In genomic region chr7:107972075-107972482, GRCh38 we compare ENCODE assay signal across 11 cellular contexts. TPM values are rescaled to one million over a fixed set of nuclear protein-coding genes. Genes with fewer than 3 reads are reported as not detected.
DNase-seq lines count a peak whose midpoint lies in the region; TF ChIP-seq lines count a peak whose summit lies in the region.
"Had no signal": no experiment of that assay in that cellular context is flagged by ENCODE, and none has a peak within 500 bp of the region (broad histone marks: within the 10 kb centered on the region; RNA-seq: fewer than 3 reads in every experiment).

No MANE protein-coding gene starts in this region.

- H3K36me3 ChIP-seq in liver (ENCODE audit: control insufficient read depth in 4 of 4, insufficient read depth in 3 of 4, low read depth in 1 of 4, low read length in 3 of 4), result no peaks in the 10 kb centered on the region
- H3K36me3 ChIP-seq in stomach, result peaks cover 0 to 58% (median 42%) of the 10 kb centered on the region in 4 donors
- peaks cover 62% of the 10 kb centered on the region for H3K36me3 ChIP-seq in WERI-Rb-1

- in situ Hi-C loops in KBM-7 (cut with MboI; ENCODE audit: low pct_unique_long_range_greater_than_20kb, low sequenced_read_pairs), result no loop called here

- H3K9me3 ChIP-seq in liver (ENCODE audit: control insufficient read depth in 4 of 4, low read length in 3 of 4) (no peaks in the 10 kb centered on the region), stomach (no peaks in the 10 kb centered on the region), WERI-Rb-1 (ENCODE audit: severe bottlenecking) (no peaks in the 10 kb centered on the region)

- DNase-seq in KBM-7 (peak; percentile 38), choroid plexus epithelial cell (ENCODE audit: low read depth) (peak; percentile 96), stomach (no peak), LoVo (ENCODE audit: low spot score) (no peak), WERI-Rb-1 (no peak), midbrain (lab: John Stamatoyannopoulos, UW) (no peak)
- no peak for DNase-seq in stimulated activated CD8-positive, alpha-beta memory T cell treated with anti-CD3 and anti-CD28 coated beads, Interleukin-4, amount 100 ng/mL, for 48 hours
- DNase-seq: activated T-cell treated with anti-CD3 and anti-CD28 coated beads, Interleukin-2, amount 50 U/mL, for 24 hours; DMS153; dorsolateral prefrontal cortex had no signal

- no peak overlapping the region for H3K9ac ChIP-seq in liver (ENCODE audit: low read depth in 1 of 2, low read length in 2 of 2)

- H3K4me1 ChIP-seq in liver (ENCODE audit: control insufficient read depth in 4 of 4, insufficient read depth in 4 of 4, low read length in 3 of 4), result peaks cover 0 to 9% (median under 1%) of the 10 kb centered on the region in 4 donors
- H3K4me1 ChIP-seq in stomach, result peaks cover 6 to 53% (median 22%) of the 10 kb centered on the region in 4 donors

- TF ChIP-seq RAD21 in liver (IDR thresholded peaks at IDR 0.05), result peak; percentile 47 to 57

- TF ChIP-seq POLR2A in stomach (IDR thresholded peaks at IDR 0.05), result no peak

- H3K27me3 ChIP-seq in liver (ENCODE audit: control insufficient read depth in 4 of 4, insufficient read depth in 4 of 4, low read length in 3 of 4) (no peaks in the 10 kb centered on the region), stomach (no peaks in the 10 kb centered on the region), WERI-Rb-1 (ENCODE audit: insufficient read depth, low read depth, severe bottlenecking) (no peaks in the 10 kb centered on the region)
- H3K27me3 ChIP-seq: dorsolateral prefrontal cortex had no signal

- TF ChIP-seq CTCF in choroid plexus epithelial cell (conservative IDR thresholded peaks at IDR 0.05; ENCODE audit: low read depth, low read length), result no peak
- TF ChIP-seq CTCF in liver (IDR thresholded peaks at IDR 0.05; ENCODE audit: low read depth, low read length, missing input control), result no peak
- TF ChIP-seq CTCF in stomach (IDR thresholded peaks at IDR 0.05), result no peak
- TF ChIP-seq CTCF in WERI-Rb-1 (IDR thresholded peaks at IDR 0.05; ENCODE audit: low read depth, low read length), result no peak

- TF ChIP-seq EP300 in stomach (IDR thresholded peaks at IDR 0.05), result peak; percentile 95

- H3K4me3 ChIP-seq in choroid plexus epithelial cell (ENCODE audit: low read depth, low read length) (no peak overlapping the region), liver (ENCODE audit: low read depth in 1 of 3, low read length in 3 of 3) (no peak overlapping the region), stomach (no peak overlapping the region), WERI-Rb-1 (ENCODE audit: low read depth, low read length) (no peak overlapping the region)
- H3K4me3 ChIP-seq: dorsolateral prefrontal cortex had no signal

- WGBS in liver, result 29% methylated on average over 4 of the region's 4 CpGs
- WGBS in stomach, 5 donors, result 57 to 66% (median 59%) methylated on average over 4 of the region's 4 CpGs

- H3K27ac ChIP-seq in liver (ENCODE audit: low read depth in 1 of 2, low read length in 2 of 2) (peak overlapping the region in 1 of 2 donors; percentile 28), stomach (peak overlapping the region in 4 of 5 donors; percentile 56 to 83 (median 72)), WERI-Rb-1 (no peak overlapping the region)

- intact Hi-C loops in stomach (cut with DNase I; ENCODE audit: low total_unique reads), result no loop called here

TF ChIP-seq in liver, 16 proteins besides CTCF, POLR2A, EP300 and RAD21:
- TF ChIP-seq FOXA2 (IDR thresholded peaks at IDR 0.05) (peak; percentile 60), ATF3 (IDR thresholded peaks at IDR 0.05) (peak; percentile 70), RXRA (IDR thresholded peaks at IDR 0.05) (peak; percentile 84 to 89), FOXA1 (IDR thresholded peaks at IDR 0.05) (no peak), MAX (IDR thresholded peaks at IDR 0.05) (peak; percentile 87), GABPA (IDR thresholded peaks at IDR 0.05 in 1 of 2, conservative IDR thresholded peaks at IDR 0.05 in 1 of 2) (no peak), SP1 (IDR thresholded peaks at IDR 0.05) (peak; percentile 91), REST (IDR thresholded peaks at IDR 0.05) (peak; percentile 71), HNF4G (IDR thresholded peaks at IDR 0.05) (peak; percentile 83), EGR1 (IDR thresholded peaks at IDR 0.05; ENCODE audit: low read depth in 2 of 2) (peak in 1 of 2 donors; percentile 7), HNF4A (conservative IDR thresholded peaks at IDR 0.05) (peak; percentile 84 to 91), ZBTB33 (IDR thresholded peaks at IDR 0.05) (peak; percentile 65), JUND (IDR thresholded peaks at IDR 0.05) (peak; percentile 73 to 91), YY1 (IDR thresholded peaks at IDR 0.05) (peak; percentile 66), NR2F2 (IDR thresholded peaks at IDR 0.05) (peak; percentile 90), TAF1 (conservative IDR thresholded peaks at IDR 0.05) (peak; percentile 28)

RNA-seq across cellular contexts. Expression of gene LAMB1, which starts 30.9 kb away (rescaled TPM):
- total RNA-seq in liver (10 to 100 TPM; 33.7 to 63.1 TPM), stomach (100 to 1,000 TPM in 4 of 5 donors, 10 to 100 TPM in 1; 85.7 to 399 (median 165) TPM)
- polyA plus RNA-seq in liver (10 to 100 TPM; 12.6 to 17.9 TPM), stomach (10 to 100 TPM; 50.0 to 76.5 (median 68.7) TPM)

Comparison
In these comparisons a context has a peak if more than half of its experiments do, and no peak if none do; other contexts are left out.
1. DNase-seq: peak in KBM-7 (single experiment) and choroid plexus epithelial cell (single experiment); none in stomach (single experiment), LoVo (single experiment), stimulated activated CD8-positive, alpha-beta memory T cell treated with anti-CD3 and anti-CD28 coated beads, Interleukin-4, amount 100 ng/mL, for 48 hours (single experiment), WERI-Rb-1 (single experiment) and midbrain (single experiment).